ENCODE assay signal across 15 cellular contexts in genomic region chr7:112370436-112370835, GRCh38.
DNase-seq lines count a peak whose midpoint lies in the region; ATAC-seq and TF ChIP-seq lines count a peak whose summit lies in the region.
"Had no signal": no experiment of that assay in that cellular context is flagged by ENCODE, and none has a peak within 500 bp of the region (broad histone marks: within the 10 kb centered on the region; RNA-seq: fewer than 3 reads in every experiment).

No MANE protein-coding gene starts in this region.

- no peak for TF ChIP-seq EP300 in transverse colon (IDR thresholded peaks at IDR 0.05; ENCODE audit: low read depth)

- intact Hi-C loops in transverse colon (cut with DNase I; ENCODE audit: low total_unique reads) (no loop called here), left ventricle myocardium superior (cut with micrococcal nuclease) (no loop called here)

- DNase-seq in NCI-H2081 (lab: John Stamatoyannopoulos, UW) (peak; percentile 40 to 75), NCI-H2081 treated with DMSO at 0.1 percent for 48 hours (lab: John Stamatoyannopoulos, UW) (no peak), NCI-H69 (lab: John Stamatoyannopoulos, UW) (peak; percentile 95), erythroblast (lab: John Stamatoyannopoulos, UW) (peak; percentile 16 to 22), transverse colon (peak; percentile 33), left ventricle myocardium superior (no peak)
- DNase-seq: activated naive CD4-positive, alpha-beta T cell treated with Interleukin-2 at 50 U/mL for 16 hours; activated T-cell treated with anti-CD3 and anti-CD28 coated beads for 4 hours; cerebellar nuclear complex; effector memory CD4-positive, alpha-beta T cell; NCI-H1930; testis had no signal

- no peaks in the 10 kb centered on the region for H3K4me1 ChIP-seq in transverse colon
- H3K4me1 ChIP-seq: prostate gland, testis had no signal

- no peak for TF ChIP-seq CTCF in transverse colon (IDR thresholded peaks at IDR 0.05)

- H3K9me3 ChIP-seq in transverse colon = no peaks in the 10 kb centered on the region
- H3K9me3 ChIP-seq: prostate gland, testis had no signal

- in situ Hi-C loops in transverse colon (cut with MboI; ENCODE audit: low pct_ligation_motif_present in 1 of 4, low pct_unique_long_range_greater_than_20kb in 1 of 4, low sequenced_read_pairs in 3 of 4) = no loop called here

- no peaks in the 10 kb centered on the region for H3K27me3 ChIP-seq in transverse colon
- H3K27me3 ChIP-seq: testis had no signal

- ATAC-seq in HG02938 (IDR thresholded peaks at IDR 0.05; ENCODE audit: unreplicated experiment) (no peak), GM21786 (IDR thresholded peaks at IDR 0.05; ENCODE audit: unreplicated experiment) (no peak), left ventricle myocardium superior (no peak)

- 17 to 40% methylated on average over 1 to 2 of the region's 2 CpGs for WGBS in transverse colon (ENCODE audit: low coverage in 1 of 2), 2 donors

- no peak for TF ChIP-seq POLR2A in erythroblast (IDR thresholded peaks at IDR 0.05; ENCODE audit: low read length)
- no peak for TF ChIP-seq POLR2A in transverse colon (IDR thresholded peaks at IDR 0.05)

- H3K36me3 ChIP-seq in transverse colon = no peaks in the 10 kb centered on the region
- H3K36me3 ChIP-seq: prostate gland had no signal

- H3K27ac ChIP-seq in transverse colon = no peak overlapping the region
- H3K27ac ChIP-seq: prostate gland, testis had no signal

- H3K4me3 ChIP-seq in transverse colon = no peak overlapping the region
- H3K4me3 ChIP-seq: prostate gland, testis had no signal

Comparison
In these comparisons a context has a peak if more than half of its experiments do, and no peak if none do; other contexts are left out.
1. DNase-seq: peak in NCI-H2081 (2 of 2), NCI-H69 (single experiment), erythroblast (2 of 2) and transverse colon (single experiment); none in NCI-H2081 treated with DMSO at 0.1 percent for 48 hours (single experiment) and left ventricle myocardium superior (single experiment).